In the genomic region with DNA sequence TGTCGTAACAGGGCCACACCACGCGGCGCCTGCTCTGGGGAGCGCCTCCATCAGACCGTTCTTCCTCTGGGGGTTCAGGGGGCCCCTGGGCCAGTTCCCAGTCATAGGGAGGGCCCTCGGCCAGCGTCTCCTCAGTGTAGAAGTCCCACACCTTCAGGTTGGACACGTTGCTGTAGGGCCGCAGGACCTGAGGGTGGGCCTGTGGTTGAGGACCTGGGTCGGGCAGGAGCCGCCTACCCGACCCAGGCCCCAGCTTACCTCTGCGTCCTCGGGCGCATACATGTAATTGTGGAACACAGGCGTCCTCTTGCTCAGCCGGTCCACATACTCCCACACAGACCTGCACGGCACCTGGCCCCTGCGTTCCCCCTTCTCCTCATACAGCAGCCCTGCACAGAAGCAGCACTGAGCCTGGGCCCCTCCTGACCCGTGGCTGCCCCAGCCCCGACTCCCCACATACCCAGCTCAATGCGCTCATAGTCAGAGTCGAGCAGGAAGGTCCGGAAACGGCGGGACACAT, we compare ENCODE assay signal across 15 cellular contexts. TPM values are rescaled to one million over a fixed set of nuclear protein-coding genes. Genes with fewer than 3 reads are reported as not detected.
DNase-seq lines count a peak whose midpoint lies in the region; ATAC-seq and TF ChIP-seq lines count a peak whose summit lies in the region.
"Had no signal": no experiment of that assay in that cellular context is flagged by ENCODE, and none has a peak within 500 bp of the region (broad histone marks: within the 10 kb centered on the region; RNA-seq: fewer than 3 reads in every experiment).

No MANE protein-coding gene starts in this region.

- H3K9me3 Mint-ChIP-seq in activated CD8-positive, alpha-beta memory T cell treated with anti-CD3 and anti-CD28 coated beads, Interleukin-2, amount 10 ng/mL, durations not matched to agents 7 days and 5 days (ENCODE audit: low read depth), result no peaks in the 10 kb centered on the region
- H3K9me3 Mint-ChIP-seq in effector memory CD8-positive, alpha-beta T cell, result no peaks in the 10 kb centered on the region
- H3K9me3 Mint-ChIP-seq in stimulated activated naive B cell treated with anti-CD40 and anti-IgM and Interleukin-4, amounts not matched to agents 10 μg/mL and 1 μg/mL and 100 μg/mL, for 72 hours, result no peaks in the 10 kb centered on the region
- H3K9me3 Mint-ChIP-seq in WTC11, result no peaks in the 10 kb centered on the region
- H3K9me3 Mint-ChIP-seq: CD14-positive monocyte; CD8-positive, alpha-beta T cell had no signal

- CTCF ChIA-PET in activated CD8-positive, alpha-beta memory T cell treated with anti-CD3 and anti-CD28 coated beads, Interleukin-2, amount 10 ng/mL, durations not matched to agents 7 days and 5 days (lab: Charles Lee), result interaction anchor here (0.7 to 2.5 kb wide), 2 partner anchors 9 to 43 kb away, joined by 3 to 11 read pairs; no protein-coding TSS in a partner anchor
- CTCF ChIA-PET in WTC11 (lab: Charles Lee), result interaction anchor here (0.8 to 2.3 kb wide), 4 partner anchors 10 to 43 kb away, joined by 4 to 9 read pairs (median 6); no protein-coding TSS in a partner anchor

- no peak for DNase-seq in activated CD8-positive, alpha-beta memory T cell treated with anti-CD3 and anti-CD28 coated beads, Interleukin-2, amount 10 ng/mL, durations not matched to agents 7 days and 5 days
- DNase-seq in activated CD8-positive, alpha-beta memory T cell treated with anti-CD3 and anti-CD28 coated beads for 24 hours, result no peak
- DNase-seq in T-helper 17 cell (no peak), SKM-1 treated with dmso at 0.1 percent for 144 hours (lab: John Stamatoyannopoulos, UW; ENCODE audit: unreplicated experiment) (no peak), WTC11 (ENCODE audit: low spot score) (no peak)
- DNase-seq in effector memory CD8-positive, alpha-beta T cell, result no peak
- DNase-seq in stimulated activated naive B cell treated with anti-CD40 and anti-IgM and Interleukin-4, amounts not matched to agents 10 μg/mL and 1 μg/mL and 100 μg/mL, for 72 hours, result no peak
- DNase-seq: CD8-positive, alpha-beta T cell; COR-L47; DMS153; DND-41; GDM1 had no signal

- H3K9me3 ChIP-seq in T-helper 17 cell (ENCODE audit: control insufficient read depth, low read length, poor library complexity, severe bottlenecking), result no peaks in the 10 kb centered on the region
- H3K9me3 ChIP-seq: HAP-1 had no signal

- POLR2A ChIA-PET in WTC11 (lab: Charles Lee), result no interaction called here

- no peaks in the 10 kb centered on the region for H3K27me3 Mint-ChIP-seq in activated CD8-positive, alpha-beta memory T cell treated with anti-CD3 and anti-CD28 coated beads, Interleukin-2, amount 10 ng/mL, durations not matched to agents 7 days and 5 days
- no peaks in the 10 kb centered on the region for H3K27me3 Mint-ChIP-seq in T-helper 17 cell
- no peaks in the 10 kb centered on the region for H3K27me3 Mint-ChIP-seq in effector memory CD8-positive, alpha-beta T cell
- no peaks in the 10 kb centered on the region for H3K27me3 Mint-ChIP-seq in stimulated activated naive B cell treated with anti-CD40 and anti-IgM and Interleukin-4, amounts not matched to agents 10 μg/mL and 1 μg/mL and 100 μg/mL, for 72 hours
- no peaks in the 10 kb centered on the region for H3K27me3 Mint-ChIP-seq in WTC11 (ENCODE audit: low read depth)

- peaks cover 25% of the 10 kb centered on the region for H3K36me3 Mint-ChIP-seq in activated CD8-positive, alpha-beta memory T cell treated with anti-CD3 and anti-CD28 coated beads, Interleukin-2, amount 10 ng/mL, durations not matched to agents 7 days and 5 days
- peaks cover 3% of the 10 kb centered on the region for H3K36me3 Mint-ChIP-seq in T-helper 17 cell (ENCODE audit: low read depth)
- H3K36me3 Mint-ChIP-seq in effector memory CD8-positive, alpha-beta T cell (ENCODE audit: insufficient read depth), result peaks cover 94% of the 10 kb centered on the region
- H3K36me3 Mint-ChIP-seq in stimulated activated naive B cell treated with anti-CD40 and anti-IgM and Interleukin-4, amounts not matched to agents 10 μg/mL and 1 μg/mL and 100 μg/mL, for 72 hours, result peaks cover 62 to 65% of the 10 kb centered on the region in 2 donors
- H3K36me3 Mint-ChIP-seq in WTC11, result peaks cover 39% of the 10 kb centered on the region

- H3K4me1 Mint-ChIP-seq in activated CD8-positive, alpha-beta memory T cell treated with anti-CD3 and anti-CD28 coated beads, Interleukin-2, amount 10 ng/mL, durations not matched to agents 7 days and 5 days, result peaks cover 9% of the 10 kb centered on the region
- H3K4me1 Mint-ChIP-seq in T-helper 17 cell, result peaks cover 18% of the 10 kb centered on the region
- H3K4me1 Mint-ChIP-seq in effector memory CD8-positive, alpha-beta T cell (ENCODE audit: low read depth in 2 of 2), result peaks cover 15 to 16% of the 10 kb centered on the region in 2 donors
- H3K4me1 Mint-ChIP-seq in stimulated activated naive B cell treated with anti-CD40 and anti-IgM and Interleukin-4, amounts not matched to agents 10 μg/mL and 1 μg/mL and 100 μg/mL, for 72 hours, result peaks cover 16 to 27% of the 10 kb centered on the region in 2 donors
- H3K4me1 Mint-ChIP-seq in WTC11, result no peaks in the 10 kb centered on the region

- no peak overlapping the region for H3K4me3 Mint-ChIP-seq in activated CD8-positive, alpha-beta memory T cell treated with anti-CD3 and anti-CD28 coated beads, Interleukin-2, amount 10 ng/mL, durations not matched to agents 7 days and 5 days
- H3K4me3 Mint-ChIP-seq in T-helper 17 cell (no peak overlapping the region), WTC11 (no peak overlapping the region)
- H3K4me3 Mint-ChIP-seq in effector memory CD8-positive, alpha-beta T cell, result peak overlapping the region in 1 of 2 donors; percentile 54
- H3K4me3 Mint-ChIP-seq in stimulated activated naive B cell treated with anti-CD40 and anti-IgM and Interleukin-4, amounts not matched to agents 10 μg/mL and 1 μg/mL and 100 μg/mL, for 72 hours, result no peak overlapping the region
- H3K4me3 Mint-ChIP-seq: CD14-positive monocyte; CD8-positive, alpha-beta T cell had no signal

- ATAC-seq in activated CD8-positive, alpha-beta memory T cell treated with anti-CD3 and anti-CD28 coated beads, Interleukin-2, amount 10 ng/mL, durations not matched to agents 7 days and 5 days, result peak; percentile 21
- no peak for ATAC-seq in T-helper 17 cell
- ATAC-seq in effector memory CD8-positive, alpha-beta T cell (replicated peaks), result no peak
- ATAC-seq in stimulated activated naive B cell treated with anti-CD40 and anti-IgM and Interleukin-4, amounts not matched to agents 10 μg/mL and 1 μg/mL and 100 μg/mL, for 72 hours (replicated peaks), result no peak
- no peak for ATAC-seq in HG03460 (IDR thresholded peaks at IDR 0.05; ENCODE audit: unreplicated experiment)
- no peak for ATAC-seq in WTC11
- ATAC-seq: CD8-positive, alpha-beta T cell had no signal

- H3K27ac Mint-ChIP-seq in activated CD8-positive, alpha-beta memory T cell treated with anti-CD3 and anti-CD28 coated beads, Interleukin-2, amount 10 ng/mL, durations not matched to agents 7 days and 5 days, result no peak overlapping the region
- H3K27ac Mint-ChIP-seq in T-helper 17 cell, result peak overlapping the region; percentile 49
- peak overlapping the region; percentile 35 to 87 for H3K27ac Mint-ChIP-seq in effector memory CD8-positive, alpha-beta T cell
- peak overlapping the region; percentile 47 for H3K27ac Mint-ChIP-seq in stimulated activated naive B cell treated with anti-CD40 and anti-IgM and Interleukin-4, amounts not matched to agents 10 μg/mL and 1 μg/mL and 100 μg/mL, for 72 hours
- H3K27ac Mint-ChIP-seq in WTC11, result no peak overlapping the region
- H3K27ac Mint-ChIP-seq: CD8-positive, alpha-beta T cell had no signal

- TF ChIP-seq CTCF in WTC11 (IDR thresholded peaks at IDR 0.05), result no peak

TF ChIP-seq in WTC11, 78 proteins besides CTCF, POLR2A, EP300 and RAD21 (continues in another document):
- no peak for TF ChIP-seq ZBTB21 (CRISPR knock-in tag; IDR thresholded peaks at IDR 0.05; ENCODE audit: borderline replicate concordance)
- TF ChIP-seq, protein P1, sequence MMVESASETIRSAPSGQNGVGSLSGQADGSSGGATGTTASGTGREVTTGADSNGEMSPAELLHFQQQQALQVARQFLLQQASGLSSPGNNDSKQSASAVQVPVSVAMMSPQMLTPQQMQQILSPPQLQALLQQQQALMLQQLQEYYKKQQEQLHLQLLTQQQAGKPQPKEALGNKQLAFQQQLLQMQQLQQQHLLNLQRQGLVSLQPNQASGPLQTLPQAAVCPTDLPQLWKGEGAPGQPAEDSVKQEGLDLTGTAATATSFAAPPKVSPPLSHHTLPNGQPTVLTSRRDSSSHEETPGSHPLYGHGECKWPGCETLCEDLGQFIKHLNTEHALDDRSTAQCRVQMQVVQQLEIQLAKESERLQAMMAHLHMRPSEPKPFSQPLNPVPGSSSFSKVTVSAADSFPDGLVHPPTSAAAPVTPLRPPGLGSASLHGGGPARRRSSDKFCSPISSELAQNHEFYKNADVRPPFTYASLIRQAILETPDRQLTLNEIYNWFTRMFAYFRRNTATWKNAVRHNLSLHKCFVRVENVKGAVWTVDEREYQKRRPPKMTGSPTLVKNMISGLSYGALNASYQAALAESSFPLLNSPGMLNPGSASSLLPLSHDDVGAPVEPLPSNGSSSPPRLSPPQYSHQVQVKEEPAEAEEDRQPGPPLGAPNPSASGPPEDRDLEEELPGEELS (CRISPR knock-in tag; IDR thresholded peaks at IDR 0.05), result no peak

RNA-seq across cellular contexts. Expression of gene SBF1, which starts 20.2 kb away (rescaled TPM):
- 100 to 1,000 TPM; 192 to 207 TPM for total RNA-seq in activated CD8-positive, alpha-beta memory T cell treated with anti-CD3 and anti-CD28 coated beads, Interleukin-2, amount 10 ng/mL, durations not matched to agents 7 days and 5 days
- total RNA-seq in T-helper 17 cell (100 to 1,000 TPM; 202 to 217 TPM), WTC11 (2021) (87.1 to 108 TPM (median 91.5 TPM) in 3 replicates)

RNA-seq across cellular contexts. Expression of gene ADM2, which starts 26.7 kb away (rescaled TPM):
- total RNA-seq in activated CD8-positive, alpha-beta memory T cell treated with anti-CD3 and anti-CD28 coated beads, Interleukin-2, amount 10 ng/mL, durations not matched to agents 7 days and 5 days, result 1 to 10 TPM; 4.7 to 5.3 TPM
- 1 to 10 TPM; 1.7 to 2.4 TPM for total RNA-seq in T-helper 17 cell
- 6.3 to 10.9 TPM (median 7.6 TPM) in 3 replicates for total RNA-seq in WTC11 (2021)

RNA-seq across cellular contexts. Expression of gene MIOX, which starts 32.0 kb away (rescaled TPM):
- under 1 TPM; 0.23 to 0.61 TPM for total RNA-seq in activated CD8-positive, alpha-beta memory T cell treated with anti-CD3 and anti-CD28 coated beads, Interleukin-2, amount 10 ng/mL, durations not matched to agents 7 days and 5 days
- not detected for total RNA-seq in T-helper 17 cell
- 0.33 to 0.57 TPM (median 0.41 TPM) in 3 replicates for total RNA-seq in WTC11 (2021)
- total RNA-seq: CD8-positive, alpha-beta T cell had no signal

RNA-seq across cellular contexts. Expression of gene LMF2, which starts 52.9 kb away (rescaled TPM):
- total RNA-seq in activated CD8-positive, alpha-beta memory T cell treated with anti-CD3 and anti-CD28 coated beads, Interleukin-2, amount 10 ng/mL, durations not matched to agents 7 days and 5 days, result 100 to 1,000 TPM in 1 of 2 experiments, 10 to 100 TPM in 1; 98.6 to 138 TPM
- total RNA-seq in T-helper 17 cell (100 to 1,000 TPM; 110 to 130 TPM), WTC11 (2021) (38.1 to 43.7 TPM (median 39.8 TPM) in 3 replicates)

RNA-seq across cellular contexts. Expression of gene NCAPH2, which starts 53.4 kb away (rescaled TPM):
- 100 to 1,000 TPM; 136 to 181 TPM for total RNA-seq in activated CD8-positive, alpha-beta memory T cell treated with anti-CD3 and anti-CD28 coated beads, Interleukin-2, amount 10 ng/mL, durations not matched to agents 7 days and 5 days
- 100 to 1,000 TPM in 1 of 2 donors, 10 to 100 TPM in 1; 97.0 to 103 TPM for total RNA-seq in T-helper 17 cell
- total RNA-seq in WTC11 (2021), result 69.8 to 78.4 TPM (median 70.3 TPM) in 3 replicates

Comparison
In these comparisons a context has a peak if more than half of its experiments do, and no peak if none do; other contexts are left out.
1. H3K27ac Mint-ChIP-seq: peak in T-helper 17 cell (single experiment), effector memory CD8-positive, alpha-beta T cell (2 of 2) and stimulated activated naive B cell treated with anti-CD40 and anti-IgM and Interleukin-4, amounts not matched to agents 10 μg/mL and 1 μg/mL and 100 μg/mL, for 72 hours (single experiment); none in activated CD8-positive, alpha-beta memory T cell treated with anti-CD3 and anti-CD28 coated beads, Interleukin-2, amount 10 ng/mL, durations not matched to agents 7 days and 5 days (single experiment) and WTC11 (single experiment).